In genomic region chr17:50709053-50709452, GRCh38 we compare ENCODE assay signal across 9 cellular contexts. TPM values are rescaled to one million over a fixed set of nuclear protein-coding genes. Genes with fewer than 3 reads are reported as not detected.
DNase-seq lines count a peak whose midpoint lies in the region; ATAC-seq and TF ChIP-seq lines count a peak whose summit lies in the region.
"Not testable (repeated sequence)": the region's sequence is repeated elsewhere in the genome, so short reads cannot be mapped to it uniquely, and the experiment has no call there.
"Had no signal": no experiment of that assay in that cellular context is flagged by ENCODE, and none has a peak within 500 bp of the region (broad histone marks: within the 10 kb centered on the region; RNA-seq: fewer than 3 reads in every experiment).

No MANE protein-coding gene starts in this region.

- H3K27ac Mint-ChIP-seq in activated T-cell treated with anti-CD3 and anti-CD28 coated beads, Interleukin-2, amount 50 U/mL, for 24 hours: peak overlapping the region; percentile 92
- H3K27ac Mint-ChIP-seq in central memory CD8-positive, alpha-beta T cell (ENCODE audit: low read depth): peak overlapping the region; percentile 97
- peak overlapping the region; percentile 93 to 98 (median 96) for H3K27ac Mint-ChIP-seq in naive thymus-derived CD4-positive, alpha-beta T cell

- H2AFZ ChIP-seq in OCI-LY7 (ENCODE audit: low read length): peak overlapping the region; percentile 95

- not testable (repeated sequence) for BruUV-seq in OCI-LY7 (replicated peaks; lab: Mats Ljungman, UMichigan)

- H3K9me2 ChIP-seq in OCI-LY7 (ENCODE audit: insufficient read depth, low read length): not testable (repeated sequence)

- CTCF ChIA-PET in OCI-LY7 (lab: Charles Lee; ENCODE audit: unreplicated experiment): interaction anchor here (0.5 to 0.6 kb wide), 2 partner anchors 10 to 411 kb away, joined by 3 to 4 read pairs; partner anchors contain the start of genes LUC7L3 and SPAG9
- CTCF ChIA-PET in naive thymus-derived CD4-positive, alpha-beta T cell (lab: Charles Lee): not testable (repeated sequence)

- not testable (repeated sequence) for ATAC-seq in central memory CD8-positive, alpha-beta T cell (replicated peaks; ENCODE audit: extremely low read depth, poor library complexity, severe bottlenecking); heart right ventricle; naive thymus-derived CD4-positive, alpha-beta T cell; aorta (ENCODE audit: low FRiP score)

- intact Hi-C loops in OCI-LY7 (cut with micrococcal nuclease; ENCODE audit: unreplicated experiment): loop anchor here (5.0 to 10.0 kb wide), 2 partner anchors 158 to 224 kb away; partner anchors contain the start of gene TOB1
- intact Hi-C loops in heart right ventricle (cut with DNase I): loop anchor here in 1 of 10 donors (5.0 kb wide), 1 partner anchor 227 kb away; no protein-coding TSS in a partner anchor
- intact Hi-C loops in naive thymus-derived CD4-positive, alpha-beta T cell (cut with micrococcal nuclease): loop anchor here (2.0 to 10.0 kb wide), 10 partner anchors 147 to 564 kb away; partner anchors contain the start of genes CACNA1G (in 2 of the 2), NME1 (in 2 of the 2), TOB1 (in 2 of the 2) and EME1 (in 1 of the 2)
- intact Hi-C loops in aorta (cut with DNase I): not testable (repeated sequence)

- peaks cover 32% of the 10 kb centered on the region for H3K36me3 Mint-ChIP-seq in activated T-cell treated with anti-CD3 and anti-CD28 coated beads, Interleukin-2, amount 50 U/mL, for 24 hours (ENCODE audit: low read depth)
- H3K36me3 Mint-ChIP-seq in central memory CD8-positive, alpha-beta T cell (ENCODE audit: insufficient read depth): peaks cover 16% of the 10 kb centered on the region
- not testable (repeated sequence) for H3K36me3 Mint-ChIP-seq in naive thymus-derived CD4-positive, alpha-beta T cell

- DNase-seq in GM12864 (ENCODE audit: low read depth); OCI-LY7 (ENCODE audit: low spot score); activated T-cell treated with anti-CD3 and anti-CD28 coated beads, Interleukin-2, amount 50 U/mL, for 24 hours; central memory CD8-positive, alpha-beta T cell (ENCODE audit: low spot score in 2 of 2); heart right ventricle; naive thymus-derived CD4-positive, alpha-beta T cell; aorta: not testable (repeated sequence)

- not testable (repeated sequence) for H3K27me3 Mint-ChIP-seq in activated T-cell treated with anti-CD3 and anti-CD28 coated beads, Interleukin-2, amount 50 U/mL, for 24 hours; central memory CD8-positive, alpha-beta T cell; naive thymus-derived CD4-positive, alpha-beta T cell

- H3K4me3 ChIP-seq in GM12864 (ENCODE audit: low read depth, low read length) (peak overlapping the region; percentile 92), OCI-LY7 (ENCODE audit: low read depth, low read length, poor library complexity, severe bottlenecking) (peak overlapping the region; percentile 92), heart right ventricle (peak overlapping the region in 3 of 10 donors; percentile 69 to 80 (median 77))
- peak overlapping the region; percentile 79 for H3K4me3 ChIP-seq in naive thymus-derived CD4-positive, alpha-beta T cell (ENCODE audit: low read length)
- H3K4me3 ChIP-seq in skin epidermis; aorta (ENCODE audit: low read length in 2 of 2): not testable (repeated sequence)

- POLR2A ChIA-PET in OCI-LY7 (lab: Charles Lee): interaction anchor here (0.5 to 1.4 kb wide), 6 partner anchors 9 to 967 kb away, joined by 3 to 9 read pairs (median 4); partner anchors contain the start of gene LUC7L3
- POLR2A ChIA-PET in naive thymus-derived CD4-positive, alpha-beta T cell (lab: Charles Lee): interaction anchor here (0.9 to 3.2 kb wide), 5 partner anchors 9 to 167 kb away, joined by 3 to 58 read pairs (median 5); partner anchors contain the start of genes LUC7L3 and TOB1

- H4K20me1 ChIP-seq in OCI-LY7 (ENCODE audit: insufficient read depth, low read length): not testable (repeated sequence)

- H3K27ac ChIP-seq in OCI-LY7 (ENCODE audit: low read depth, low read length, poor library complexity, severe bottlenecking) (peak overlapping the region; percentile 86), heart right ventricle (peak overlapping the region; percentile 84 to 98 (median 96)), skin epidermis (peak overlapping the region in 20 of 21 experiments; percentile 52 to 99 (median 94)), aorta (ENCODE audit: low read depth in 1 of 2, low read length in 2 of 2) (peak overlapping the region; percentile 96 to 98)
- H3K27ac ChIP-seq in naive thymus-derived CD4-positive, alpha-beta T cell (ENCODE audit: low read depth, low read length): peak overlapping the region; percentile 88

- H3K4me1 ChIP-seq in OCI-LY7 (ENCODE audit: insufficient read depth, low read length, poor library complexity, severe bottlenecking) (peaks cover 32% of the 10 kb centered on the region), heart right ventricle (peaks cover 8 to 53% (median 40%) of the 10 kb centered on the region in 9 donors)
- H3K4me1 ChIP-seq in naive thymus-derived CD4-positive, alpha-beta T cell (ENCODE audit: control insufficient read depth in 2 of 2, insufficient read depth in 2 of 2, low read length in 2 of 2): peaks cover 13 to 20% of the 10 kb centered on the region in 2 donors
- H3K4me1 ChIP-seq in aorta (ENCODE audit: control insufficient read depth in 1 of 2, insufficient read depth in 2 of 2, low read length in 2 of 2): not testable (repeated sequence)

- peaks cover 33% of the 10 kb centered on the region for H3K79me2 ChIP-seq in OCI-LY7 (ENCODE audit: insufficient read depth, low read depth, low read length)

- H3K4me1 Mint-ChIP-seq in activated T-cell treated with anti-CD3 and anti-CD28 coated beads, Interleukin-2, amount 50 U/mL, for 24 hours (ENCODE audit: low read depth): peaks cover 41% of the 10 kb centered on the region
- peaks cover 23% of the 10 kb centered on the region for H3K4me1 Mint-ChIP-seq in central memory CD8-positive, alpha-beta T cell
- peaks cover 11 to 55% (median 35%) of the 10 kb centered on the region in 7 donors for H3K4me1 Mint-ChIP-seq in naive thymus-derived CD4-positive, alpha-beta T cell

- not testable (repeated sequence) for H3K9me3 ChIP-seq in OCI-LY7 (ENCODE audit: low read length); heart right ventricle; naive thymus-derived CD4-positive, alpha-beta T cell (ENCODE audit: control insufficient read depth in 2 of 3, low read length in 3 of 3); aorta (ENCODE audit: control insufficient read depth, low read length)

- TF ChIP-seq CTCF in GM12864 (IDR thresholded peaks at IDR 0.05; ENCODE audit: low read depth, low read length, missing control alignments); heart right ventricle (IDR thresholded peaks at IDR 0.05): not testable (repeated sequence)
- peak; percentile 17; the same call in 1 of the 2 replicates for TF ChIP-seq CTCF in OCI-LY7 (conservative IDR thresholded peaks at IDR 0.05; ENCODE audit: low read length)

- H3K4me2 ChIP-seq in OCI-LY7 (ENCODE audit: low read length): peak overlapping the region; percentile 96

- H3K9me3 Mint-ChIP-seq in activated T-cell treated with anti-CD3 and anti-CD28 coated beads, Interleukin-2, amount 50 U/mL, for 24 hours; central memory CD8-positive, alpha-beta T cell; naive thymus-derived CD4-positive, alpha-beta T cell: not testable (repeated sequence)

- H3K27me3 ChIP-seq in heart right ventricle; naive thymus-derived CD4-positive, alpha-beta T cell (ENCODE audit: control insufficient read depth in 2 of 2, insufficient read depth in 2 of 2, low read length in 2 of 2); aorta (ENCODE audit: control insufficient read depth in 1 of 2, insufficient read depth in 2 of 2, low read length in 1 of 2): not testable (repeated sequence)

- WGBS in heart right ventricle, 2 donors: 82 to 84% methylated on average over 4 of the region's 4 CpGs
- WGBS in aorta, 2 donors: 83 to 89% methylated on average over 4 of the region's 4 CpGs

- H3K36me3 ChIP-seq in OCI-LY7 (ENCODE audit: insufficient read depth, low read length) (peaks cover 17% of the 10 kb centered on the region), heart right ventricle (peaks cover 0 to 17% (median 2%) of the 10 kb centered on the region in 9 donors)
- not testable (repeated sequence) for H3K36me3 ChIP-seq in naive thymus-derived CD4-positive, alpha-beta T cell (ENCODE audit: control insufficient read depth in 2 of 3, insufficient read depth in 3 of 3, low read length in 3 of 3); aorta (ENCODE audit: control insufficient read depth in 1 of 2, insufficient read depth in 2 of 2, low read length in 1 of 2)

- peak overlapping the region; percentile 96 for H3K4me3 Mint-ChIP-seq in activated T-cell treated with anti-CD3 and anti-CD28 coated beads, Interleukin-2, amount 50 U/mL, for 24 hours
- peak overlapping the region; percentile 93 for H3K4me3 Mint-ChIP-seq in central memory CD8-positive, alpha-beta T cell
- peak overlapping the region; percentile 84 to 96 (median 90) for H3K4me3 Mint-ChIP-seq in naive thymus-derived CD4-positive, alpha-beta T cell

RNA-seq across cellular contexts. Expression of gene ANKRD40, which starts 1.3 kb away (rescaled TPM):
- total RNA-seq in OCI-LY7 (2014; rRNA removed; shearing (Covaris generic)): 25.7 and 27.7 TPM in 2 replicates
- 47.9 and 50.4 TPM in 2 replicates for total RNA-seq in OCI-LY7 (2022)
- 10 to 100 TPM; 39.0 to 56.8 (median 43.6) TPM for total RNA-seq in heart right ventricle
- polyA plus RNA-seq in heart right ventricle: 10 to 100 TPM; 18.2 to 20.6 TPM
- 10 to 100 TPM; 27.4 to 37.2 (median 33.4) TPM for total RNA-seq in naive thymus-derived CD4-positive, alpha-beta T cell
- polyA plus RNA-seq in naive thymus-derived CD4-positive, alpha-beta T cell: 1 to 10 TPM; 3.6 to 5.7 TPM
- total RNA-seq in aorta: 10 to 100 TPM; 53.2 to 55.5 TPM
- 10 to 100 TPM; 19.1 to 20.5 TPM for polyA plus RNA-seq in aorta

RNA-seq across cellular contexts. Expression of gene LUC7L3, which starts 10.3 kb away (rescaled TPM):
- total RNA-seq in OCI-LY7 (2014; rRNA removed; shearing (Covaris generic)): 109 and 190 TPM in 2 replicates
- total RNA-seq in OCI-LY7 (2022): 190 and 206 TPM in 2 replicates
- 10 to 100 TPM; 35.7 to 63.9 (median 46.8) TPM for total RNA-seq in heart right ventricle
- 100 to 1,000 TPM in 1 of 2 donors, 10 to 100 TPM in 1; 33.7 to 188 TPM for polyA plus RNA-seq in heart right ventricle
- 100 to 1,000 TPM; 131 to 331 (median 149) TPM for total RNA-seq in naive thymus-derived CD4-positive, alpha-beta T cell
- 10 to 100 TPM; 41.8 to 65.3 TPM for polyA plus RNA-seq in naive thymus-derived CD4-positive, alpha-beta T cell
- 100 to 1,000 TPM; 123 to 189 TPM for total RNA-seq in aorta
- polyA plus RNA-seq in aorta: 100 to 1,000 TPM; 147 to 852 TPM

RNA-seq across cellular contexts. Expression of gene ANKRD40CL, which starts 58.3 kb away (rescaled TPM):
- 0.18 TPM in 1 of 2 replicates, not detected in the other for total RNA-seq in OCI-LY7 (2014; rRNA removed; shearing (Covaris generic))
- total RNA-seq in OCI-LY7 (2022) (not detected in 2 replicates), heart right ventricle (not detected), aorta (not detected)
- polyA plus RNA-seq in heart right ventricle (not detected), aorta (10 to 100 TPM in 1 of 2 donors, under 1 TPM in 1; 0.26 to 23.0 TPM)
- not detected for total RNA-seq in naive thymus-derived CD4-positive, alpha-beta T cell
- not detected for polyA plus RNA-seq in naive thymus-derived CD4-positive, alpha-beta T cell
- total RNA-seq: left ventricle myocardium superior had no signal
